ENCODE assay signal across 1 cellular context in the genomic region with DNA sequence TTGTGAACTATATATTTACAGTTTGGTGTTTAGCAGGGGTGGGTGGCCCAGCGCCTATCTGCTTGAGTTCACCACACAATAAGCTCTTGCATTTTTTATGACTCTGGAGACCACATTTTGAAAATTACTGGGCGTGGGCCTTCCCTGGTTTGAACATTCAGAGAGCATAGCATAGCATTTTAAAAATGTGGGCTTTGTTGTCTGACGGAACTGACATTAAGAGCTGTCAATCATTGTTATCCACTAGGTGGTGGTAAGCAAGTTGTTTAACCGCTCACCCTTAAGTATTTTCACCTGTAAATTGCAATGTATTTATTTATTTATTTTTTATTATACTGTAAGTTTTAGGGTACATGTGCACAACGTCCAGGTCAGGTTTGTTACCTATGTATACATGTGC.
TF ChIP-seq lines count a peak whose summit lies in the region.

No MANE protein-coding gene starts in this region.

TF ChIP-seq in WTC11, 78 proteins besides CTCF, POLR2A, EP300 and RAD21:
- TF ChIP-seq, protein P1, sequence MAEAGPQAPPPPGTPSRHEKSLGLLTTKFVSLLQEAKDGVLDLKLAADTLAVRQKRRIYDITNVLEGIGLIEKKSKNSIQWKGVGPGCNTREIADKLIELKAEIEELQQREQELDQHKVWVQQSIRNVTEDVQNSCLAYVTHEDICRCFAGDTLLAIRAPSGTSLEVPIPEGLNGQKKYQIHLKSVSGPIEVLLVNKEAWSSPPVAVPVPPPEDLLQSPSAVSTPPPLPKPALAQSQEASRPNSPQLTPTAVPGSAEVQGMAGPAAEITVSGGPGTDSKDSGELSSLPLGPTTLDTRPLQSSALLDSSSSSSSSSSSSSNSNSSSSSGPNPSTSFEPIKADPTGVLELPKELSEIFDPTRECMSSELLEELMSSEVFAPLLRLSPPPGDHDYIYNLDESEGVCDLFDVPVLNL (CRISPR knock-in tag; IDR thresholded peaks at IDR 0.05; ENCODE audit: borderline replicate concordance, low read depth): no peak
- TF ChIP-seq, protein P2, sequence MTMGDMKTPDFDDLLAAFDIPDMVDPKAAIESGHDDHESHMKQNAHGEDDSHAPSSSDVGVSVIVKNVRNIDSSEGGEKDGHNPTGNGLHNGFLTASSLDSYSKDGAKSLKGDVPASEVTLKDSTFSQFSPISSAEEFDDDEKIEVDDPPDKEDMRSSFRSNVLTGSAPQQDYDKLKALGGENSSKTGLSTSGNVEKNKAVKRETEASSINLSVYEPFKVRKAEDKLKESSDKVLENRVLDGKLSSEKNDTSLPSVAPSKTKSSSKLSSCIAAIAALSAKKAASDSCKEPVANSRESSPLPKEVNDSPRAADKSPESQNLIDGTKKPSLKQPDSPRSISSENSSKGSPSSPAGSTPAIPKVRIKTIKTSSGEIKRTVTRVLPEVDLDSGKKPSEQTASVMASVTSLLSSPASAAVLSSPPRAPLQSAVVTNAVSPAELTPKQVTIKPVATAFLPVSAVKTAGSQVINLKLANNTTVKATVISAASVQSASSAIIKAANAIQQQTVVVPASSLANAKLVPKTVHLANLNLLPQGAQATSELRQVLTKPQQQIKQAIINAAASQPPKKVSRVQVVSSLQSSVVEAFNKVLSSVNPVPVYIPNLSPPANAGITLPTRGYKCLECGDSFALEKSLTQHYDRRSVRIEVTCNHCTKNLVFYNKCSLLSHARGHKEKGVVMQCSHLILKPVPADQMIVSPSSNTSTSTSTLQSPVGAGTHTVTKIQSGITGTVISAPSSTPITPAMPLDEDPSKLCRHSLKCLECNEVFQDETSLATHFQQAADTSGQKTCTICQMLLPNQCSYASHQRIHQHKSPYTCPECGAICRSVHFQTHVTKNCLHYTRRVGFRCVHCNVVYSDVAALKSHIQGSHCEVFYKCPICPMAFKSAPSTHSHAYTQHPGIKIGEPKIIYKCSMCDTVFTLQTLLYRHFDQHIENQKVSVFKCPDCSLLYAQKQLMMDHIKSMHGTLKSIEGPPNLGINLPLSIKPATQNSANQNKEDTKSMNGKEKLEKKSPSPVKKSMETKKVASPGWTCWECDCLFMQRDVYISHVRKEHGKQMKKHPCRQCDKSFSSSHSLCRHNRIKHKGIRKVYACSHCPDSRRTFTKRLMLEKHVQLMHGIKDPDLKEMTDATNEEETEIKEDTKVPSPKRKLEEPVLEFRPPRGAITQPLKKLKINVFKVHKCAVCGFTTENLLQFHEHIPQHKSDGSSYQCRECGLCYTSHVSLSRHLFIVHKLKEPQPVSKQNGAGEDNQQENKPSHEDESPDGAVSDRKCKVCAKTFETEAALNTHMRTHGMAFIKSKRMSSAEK (CRISPR knock-in tag; IDR thresholded peaks at IDR 0.05; ENCODE audit: borderline replicate concordance): no peak
- TF ChIP-seq, protein P3, sequence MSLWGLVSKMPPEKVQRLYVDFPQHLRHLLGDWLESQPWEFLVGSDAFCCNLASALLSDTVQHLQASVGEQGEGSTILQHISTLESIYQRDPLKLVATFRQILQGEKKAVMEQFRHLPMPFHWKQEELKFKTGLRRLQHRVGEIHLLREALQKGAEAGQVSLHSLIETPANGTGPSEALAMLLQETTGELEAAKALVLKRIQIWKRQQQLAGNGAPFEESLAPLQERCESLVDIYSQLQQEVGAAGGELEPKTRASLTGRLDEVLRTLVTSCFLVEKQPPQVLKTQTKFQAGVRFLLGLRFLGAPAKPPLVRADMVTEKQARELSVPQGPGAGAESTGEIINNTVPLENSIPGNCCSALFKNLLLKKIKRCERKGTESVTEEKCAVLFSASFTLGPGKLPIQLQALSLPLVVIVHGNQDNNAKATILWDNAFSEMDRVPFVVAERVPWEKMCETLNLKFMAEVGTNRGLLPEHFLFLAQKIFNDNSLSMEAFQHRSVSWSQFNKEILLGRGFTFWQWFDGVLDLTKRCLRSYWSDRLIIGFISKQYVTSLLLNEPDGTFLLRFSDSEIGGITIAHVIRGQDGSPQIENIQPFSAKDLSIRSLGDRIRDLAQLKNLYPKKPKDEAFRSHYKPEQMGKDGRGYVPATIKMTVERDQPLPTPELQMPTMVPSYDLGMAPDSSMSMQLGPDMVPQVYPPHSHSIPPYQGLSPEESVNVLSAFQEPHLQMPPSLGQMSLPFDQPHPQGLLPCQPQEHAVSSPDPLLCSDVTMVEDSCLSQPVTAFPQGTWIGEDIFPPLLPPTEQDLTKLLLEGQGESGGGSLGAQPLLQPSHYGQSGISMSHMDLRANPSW (CRISPR knock-in tag; conservative IDR thresholded peaks at IDR 0.05; ENCODE audit: low read depth): no peak
- TF ChIP-seq TEAD4 (CRISPR knock-in tag; IDR thresholded peaks at IDR 0.05): no peak
- TF ChIP-seq, protein P4, sequence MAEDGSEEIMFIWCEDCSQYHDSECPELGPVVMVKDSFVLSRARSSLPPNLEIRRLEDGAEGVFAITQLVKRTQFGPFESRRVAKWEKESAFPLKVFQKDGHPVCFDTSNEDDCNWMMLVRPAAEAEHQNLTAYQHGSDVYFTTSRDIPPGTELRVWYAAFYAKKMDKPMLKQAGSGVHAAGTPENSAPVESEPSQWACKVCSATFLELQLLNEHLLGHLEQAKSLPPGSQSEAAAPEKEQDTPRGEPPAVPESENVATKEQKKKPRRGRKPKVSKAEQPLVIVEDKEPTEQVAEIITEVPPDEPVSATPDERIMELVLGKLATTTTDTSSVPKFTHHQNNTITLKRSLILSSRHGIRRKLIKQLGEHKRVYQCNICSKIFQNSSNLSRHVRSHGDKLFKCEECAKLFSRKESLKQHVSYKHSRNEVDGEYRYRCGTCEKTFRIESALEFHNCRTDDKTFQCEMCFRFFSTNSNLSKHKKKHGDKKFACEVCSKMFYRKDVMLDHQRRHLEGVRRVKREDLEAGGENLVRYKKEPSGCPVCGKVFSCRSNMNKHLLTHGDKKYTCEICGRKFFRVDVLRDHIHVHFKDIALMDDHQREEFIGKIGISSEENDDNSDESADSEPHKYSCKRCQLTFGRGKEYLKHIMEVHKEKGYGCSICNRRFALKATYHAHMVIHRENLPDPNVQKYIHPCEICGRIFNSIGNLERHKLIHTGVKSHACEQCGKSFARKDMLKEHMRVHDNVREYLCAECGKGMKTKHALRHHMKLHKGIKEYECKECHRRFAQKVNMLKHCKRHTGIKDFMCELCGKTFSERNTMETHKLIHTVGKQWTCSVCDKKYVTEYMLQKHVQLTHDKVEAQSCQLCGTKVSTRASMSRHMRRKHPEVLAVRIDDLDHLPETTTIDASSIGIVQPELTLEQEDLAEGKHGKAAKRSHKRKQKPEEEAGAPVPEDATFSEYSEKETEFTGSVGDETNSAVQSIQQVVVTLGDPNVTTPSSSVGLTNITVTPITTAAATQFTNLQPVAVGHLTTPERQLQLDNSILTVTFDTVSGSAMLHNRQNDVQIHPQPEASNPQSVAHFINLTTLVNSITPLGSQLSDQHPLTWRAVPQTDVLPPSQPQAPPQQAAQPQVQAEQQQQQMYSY (CRISPR knock-in tag; IDR thresholded peaks at IDR 0.05): no peak
- TF ChIP-seq, protein P5, sequence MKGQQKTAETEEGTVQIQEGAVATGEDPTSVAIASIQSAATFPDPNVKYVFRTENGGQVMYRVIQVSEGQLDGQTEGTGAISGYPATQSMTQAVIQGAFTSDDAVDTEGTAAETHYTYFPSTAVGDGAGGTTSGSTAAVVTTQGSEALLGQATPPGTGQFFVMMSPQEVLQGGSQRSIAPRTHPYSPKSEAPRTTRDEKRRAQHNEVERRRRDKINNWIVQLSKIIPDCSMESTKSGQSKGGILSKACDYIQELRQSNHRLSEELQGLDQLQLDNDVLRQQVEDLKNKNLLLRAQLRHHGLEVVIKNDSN (CRISPR knock-in tag; IDR thresholded peaks at IDR 0.05): no peak
- no peak for TF ChIP-seq IRF2 (CRISPR knock-in tag; IDR thresholded peaks at IDR 0.05; ENCODE audit: borderline replicate concordance, low read depth)
- TF ChIP-seq ZNF396 (CRISPR knock-in tag; IDR thresholded peaks at IDR 0.05; ENCODE audit: borderline replicate concordance): no peak
